ENCODE assay signal across 15 cellular contexts in genomic region chr12:30624009-30624408, GRCh38.
"Had no signal": no experiment of that assay in that cellular context is flagged by ENCODE, and none has a peak within 500 bp of the region (broad histone marks: within the 10 kb centered on the region; RNA-seq: fewer than 3 reads in every experiment).

No MANE protein-coding gene starts in this region.

- H3K27me3 ChIP-seq: gastrocnemius medialis, tibial artery had no signal

- H3K4me3 ChIP-seq: gastrocnemius medialis, left ventricle myocardium inferior, tibial artery had no signal

- H3K4me1 ChIP-seq: gastrocnemius medialis, left ventricle myocardium inferior, tibial artery had no signal

- ATAC-seq: gastrocnemius medialis had no signal

- H3K9me3 ChIP-seq: gastrocnemius medialis, left ventricle myocardium inferior, tibial artery had no signal

- H3K27ac ChIP-seq: gastrocnemius medialis, left ventricle myocardium inferior, tibial artery, VCaP had no signal

- DNase-seq: activated CD4-positive, alpha-beta T cell treated with anti-CD3 and anti-CD28 coated beads for 1 hour; cerebellar nuclear complex; cortex of kidney; gastrocnemius medialis; head of caudate nucleus; left ventricle myocardium inferior; mammary epithelial cell; stimulated activated CD4-positive, alpha-beta T cell treated with anti-CD3 and anti-CD28 coated beads, Interleukin-12 subunit alpha, Interleukin-12 subunit beta, amount 100 ng/mL, for 4 hours; stimulated activated CD4-positive, alpha-beta T cell treated with anti-CD3 and anti-CD28 coated beads, Interleukin-2, amount 100 ng/mL, for 24 hours; stimulated activated naive CD4-positive, alpha-beta T cell treated with Interleukin-2 at 50 U/mL for 16 hours; tibial artery had no signal

- H3K27me3 Mint-ChIP-seq: activated naive CD8-positive, alpha-beta T cell had no signal

- H3K9me3 Mint-ChIP-seq: activated T-helper 1 cell treated with anti-CD3 and anti-CD28 coated beads, Interleukin-12 subunit alpha, Interleukin-12 subunit beta, Interleukin-2, Interleukin-4 antibody, amounts not matched to agents 30 ng/mL and 10 ng/mL and 1 ng/mL, durations not matched to agents 14 hours and 24 hours and 36 hours; neural crest cell had no signal

- H3K27ac Mint-ChIP-seq: activated naive CD8-positive, alpha-beta T cell; activated T-helper 1 cell treated with anti-CD3 and anti-CD28 coated beads, Interleukin-12 subunit alpha, Interleukin-12 subunit beta, Interleukin-2, Interleukin-4 antibody, amounts not matched to agents 30 ng/mL and 10 ng/mL and 1 ng/mL, durations not matched to agents 14 hours and 24 hours and 36 hours had no signal

- H3K4me3 Mint-ChIP-seq: activated naive CD8-positive, alpha-beta T cell; activated T-helper 1 cell treated with anti-CD3 and anti-CD28 coated beads, Interleukin-12 subunit alpha, Interleukin-12 subunit beta, Interleukin-2, Interleukin-4 antibody, amounts not matched to agents 30 ng/mL and 10 ng/mL and 1 ng/mL, durations not matched to agents 14 hours and 24 hours and 36 hours; neural crest cell had no signal
